ENCODE assay signal across 23 cellular contexts in the genomic region with DNA sequence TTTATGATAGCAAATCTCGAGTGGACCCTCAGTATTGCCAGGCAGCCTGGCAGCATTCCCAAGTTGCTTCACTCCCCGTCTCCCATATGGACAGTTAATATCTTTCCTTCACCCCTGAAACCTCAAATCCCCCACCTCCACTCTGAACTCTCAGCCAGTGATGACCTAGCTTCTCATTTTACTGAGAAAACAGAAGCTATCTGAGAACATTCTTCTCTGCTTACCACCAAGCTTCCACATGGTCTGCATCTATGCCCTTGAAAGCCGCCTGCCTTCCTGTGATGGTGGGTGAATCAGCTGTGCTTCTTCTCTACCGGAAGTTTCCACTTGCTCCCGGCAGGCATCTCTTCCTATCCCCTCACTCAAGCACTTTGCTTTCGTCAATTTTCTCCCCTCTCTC.
DNase-seq lines count a peak whose midpoint lies in the region; ATAC-seq and TF ChIP-seq lines count a peak whose summit lies in the region.
"Had no signal": no experiment of that assay in that cellular context is flagged by ENCODE, and none has a peak within 500 bp of the region (broad histone marks: within the 10 kb centered on the region; RNA-seq: fewer than 3 reads in every experiment).

No MANE protein-coding gene starts in this region.

- intact Hi-C loops in Right ventricle myocardium superior (cut with DNase I) (no loop called here), breast epithelium (cut with DNase I; ENCODE audit: low total_unique reads) (no loop called here)

- no peak for TF ChIP-seq CTCF in choroid plexus epithelial cell (conservative IDR thresholded peaks at IDR 0.05; ENCODE audit: low read depth, low read length)
- no peak for TF ChIP-seq CTCF in breast epithelium (IDR thresholded peaks at IDR 0.05)

- no peaks in the 10 kb centered on the region for H3K4me1 ChIP-seq in breast epithelium

- TF ChIP-seq POLR2A in breast epithelium (IDR thresholded peaks at IDR 0.05): no peak

- no peaks in the 10 kb centered on the region for H3K9me3 ChIP-seq in breast epithelium

- no peak overlapping the region for H3K27ac ChIP-seq in breast epithelium
- H3K27ac ChIP-seq: KMS-11 had no signal

- peak; percentile 49 for DNase-seq in Daoy (ENCODE audit: low read depth)
- DNase-seq in LHCN-M2 (ENCODE audit: low read depth): peak; percentile 54
- peak; percentile 21 for DNase-seq in choroid plexus epithelial cell (ENCODE audit: low read depth)
- peak; percentile 7 for DNase-seq in skeletal muscle cell (ENCODE audit: low read depth)
- DNase-seq in SK-N-DZ (ENCODE audit: low spot score): no peak
- no peak for DNase-seq in Right ventricle myocardium superior
- DNase-seq in breast epithelium (ENCODE audit: low spot score in 2 of 2): no peak
- DNase-seq: 8988T, Calu3, DMS153, DND-41, H9, NCI-H1092, NCI-H1417 treated with DMSO at 0.1 percent for 48 hours, NCI-H187, NCI-H2081 treated with DMSO at 0.1 percent for 48 hours, NCI-H2171, NCI-H226, NCI-H510A, NCI-H69, RPMI8226, SHP77 had no signal

- no peaks in the 10 kb centered on the region for H3K36me3 ChIP-seq in breast epithelium

- no peak for ATAC-seq in Right ventricle myocardium superior (ENCODE audit: poor library complexity)

- H3K4me3 ChIP-seq in choroid plexus epithelial cell (ENCODE audit: low read depth, low read length) (no peak overlapping the region), skeletal muscle cell (ENCODE audit: low read depth, low read length) (no peak overlapping the region), breast epithelium (no peak overlapping the region)

- H3K27me3 ChIP-seq in breast epithelium: no peaks in the 10 kb centered on the region

Comparison
In these comparisons a context has a peak if more than half of its experiments do, and no peak if none do; other contexts are left out.
1. DNase-seq: peak in Daoy (single experiment), LHCN-M2 (single experiment), choroid plexus epithelial cell (single experiment) and skeletal muscle cell (single experiment); none in SK-N-DZ (single experiment), Right ventricle myocardium superior (single experiment) and breast epithelium (0 of 2).